ENCODE assay signal across 9 cellular contexts in the genomic region with DNA sequence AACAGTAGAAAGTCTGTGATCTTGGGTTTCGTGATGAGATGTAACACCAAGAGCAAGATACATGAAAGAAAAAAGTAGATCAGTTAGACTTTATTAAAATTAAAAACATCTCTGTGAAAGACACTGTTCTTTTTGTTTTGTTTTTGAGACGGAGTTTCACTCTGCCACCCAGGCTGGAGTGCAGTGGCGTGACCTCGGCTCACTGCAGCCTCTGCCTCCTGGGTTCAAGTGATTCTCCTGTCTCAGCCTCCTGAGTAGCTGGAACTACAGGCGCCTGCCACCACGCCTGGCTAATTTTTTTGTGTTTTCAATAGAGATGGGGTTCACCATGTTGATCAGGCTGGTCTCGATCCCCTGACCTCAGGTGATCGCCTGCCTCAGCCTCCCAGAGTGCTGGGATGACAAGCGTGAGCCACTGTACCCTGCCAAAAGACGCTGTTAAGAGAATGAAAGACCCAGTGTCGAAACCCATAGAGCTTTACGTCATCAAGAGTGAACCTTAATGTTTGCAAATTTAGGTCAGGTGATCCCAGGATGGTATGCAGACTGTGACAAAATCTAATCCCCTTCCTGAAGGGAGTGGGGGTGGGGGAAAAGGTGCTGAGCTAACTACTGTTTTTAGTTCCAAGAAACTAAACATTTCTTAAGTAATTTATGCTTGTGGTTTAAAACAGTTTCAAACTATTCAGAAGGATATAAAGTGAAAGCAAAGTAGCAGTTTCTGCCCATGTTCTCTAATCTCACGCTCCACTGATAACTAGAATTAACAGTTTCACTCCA. TPM values are rescaled to one million over a fixed set of nuclear protein-coding genes. Genes with fewer than 3 reads are reported as not detected.
A peak's percentile ranks its signal among the peaks of the same experiment; 100 is the strongest.
DNase-seq lines count a peak whose midpoint lies in the region; ATAC-seq and TF ChIP-seq lines count a peak whose summit lies in the region.
"Had no signal": no experiment of that assay in that cellular context is flagged by ENCODE, and none has a peak within 500 bp of the region (broad histone marks: within the 10 kb centered on the region; RNA-seq: fewer than 3 reads in every experiment).

No MANE protein-coding gene starts in this region.

- no peak overlapping the region for H2BK120ac ChIP-seq in neuronal stem cell (ENCODE audit: low read depth, low read length)

- H3K14ac ChIP-seq in neuronal stem cell (ENCODE audit: low read length) = no peak overlapping the region

- H3K4ac ChIP-seq in neuronal stem cell (ENCODE audit: low read length) = no peak overlapping the region

- TF ChIP-seq CTCF in smooth muscle cell (IDR thresholded peaks at IDR 0.05; ENCODE audit: borderline replicate concordance, insufficient read depth, poor library complexity, severe bottlenecking) = no peak

- H4K20me1 ChIP-seq in smooth muscle cell (ENCODE audit: low read depth) = no peaks in the 10 kb centered on the region

- H3K4me2 ChIP-seq in neuronal stem cell (ENCODE audit: insufficient read depth, low read length, poor library complexity, severe bottlenecking) (no peak overlapping the region), smooth muscle cell (no peak overlapping the region)

- H3K4me3 ChIP-seq in aorta (ENCODE audit: low read length in 2 of 2) (no peak overlapping the region), neuronal stem cell (ENCODE audit: low read length in 2 of 2) (no peak overlapping the region), smooth muscle cell (no peak overlapping the region)

- H3K27ac ChIP-seq in aorta (ENCODE audit: low read depth in 1 of 2, low read length in 2 of 2) (no peak overlapping the region), neuronal stem cell (replicated peaks; ENCODE audit: low read length) (no peak overlapping the region), smooth muscle cell (ENCODE audit: low read depth) (no peak overlapping the region)

- no peaks in the 10 kb centered on the region for H3K79me1 ChIP-seq in neuronal stem cell (ENCODE audit: low read depth, low read length)

- no peak overlapping the region for H2BK15ac ChIP-seq in neuronal stem cell (ENCODE audit: low read length)

- H3K79me2 ChIP-seq in smooth muscle cell (ENCODE audit: low read depth) = no peaks in the 10 kb centered on the region

- H3K9ac ChIP-seq in neuronal stem cell (ENCODE audit: low read depth, low read length, poor library complexity) = no peak overlapping the region
- H3K9ac ChIP-seq in smooth muscle cell (ENCODE audit: low read depth) = no peak overlapping the region

- no peak overlapping the region for H2AFZ ChIP-seq in neuronal stem cell (ENCODE audit: low read length)
- no peak overlapping the region for H2AFZ ChIP-seq in smooth muscle cell (ENCODE audit: low read depth)

- DNase-seq in T-helper 2 cell (peak; percentile 1 to 86 (median 22)), iPS-NIHi7 (ENCODE audit: extremely low spot score) (peak; percentile 22), NCI-H82 treated with DMSO at 0.1 percent for 48 hours (lab: John Stamatoyannopoulos, UW; ENCODE audit: unreplicated experiment) (no peak), aorta (no peak), neuronal stem cell (ENCODE audit: low spot score) (no peak), smooth muscle cell (lab: John Stamatoyannopoulos, UW; ENCODE audit: unreplicated experiment) (no peak)

- no peak overlapping the region for H3K23ac ChIP-seq in neuronal stem cell (ENCODE audit: low read depth, low read length, poor library complexity)

- no peak overlapping the region for H2BK5ac ChIP-seq in neuronal stem cell (ENCODE audit: low read length)

- H3K27me3 ChIP-seq in aorta (ENCODE audit: control insufficient read depth in 1 of 2, insufficient read depth in 2 of 2, low read length in 1 of 2) (no peaks in the 10 kb centered on the region), neuronal stem cell (ENCODE audit: control insufficient read depth in 3 of 3, insufficient read depth in 3 of 3, low read depth in 1 of 3, low read length in 3 of 3) (no peaks in the 10 kb centered on the region), smooth muscle cell (ENCODE audit: low read depth) (no peaks in the 10 kb centered on the region)

- intact Hi-C loops in aorta (cut with DNase I) = loop anchor here (10.0 kb wide), 1 partner anchor 238 kb away; no protein-coding TSS in a partner anchor

- H4K8ac ChIP-seq in neuronal stem cell (ENCODE audit: low read depth, low read length) = no peak overlapping the region

- no peak overlapping the region for H3K18ac ChIP-seq in neuronal stem cell (ENCODE audit: low read length)

- no peaks in the 10 kb centered on the region for H3F3A ChIP-seq in smooth muscle cell (ENCODE audit: low read depth)

- H4K91ac ChIP-seq in neuronal stem cell (ENCODE audit: low read depth, low read length, poor library complexity) = no peak overlapping the region

- H3K4me1 ChIP-seq in aorta (ENCODE audit: control insufficient read depth in 1 of 2, insufficient read depth in 2 of 2, low read length in 2 of 2) (no peaks in the 10 kb centered on the region), neuronal stem cell (ENCODE audit: control insufficient read depth in 2 of 2, insufficient read depth in 1 of 2, low read depth in 1 of 2, low read length in 2 of 2) (no peaks in the 10 kb centered on the region), smooth muscle cell (ENCODE audit: low read depth) (no peaks in the 10 kb centered on the region)

- no peak overlapping the region for H2AK5ac ChIP-seq in neuronal stem cell (ENCODE audit: low read depth, low read length)

- H3K9me3 ChIP-seq in aorta (ENCODE audit: control insufficient read depth, low read length) (no peaks in the 10 kb centered on the region), neuronal stem cell (replicated peaks in 1 of 2; ENCODE audit: control insufficient read depth in 2 of 2, insufficient read depth in 1 of 2, low read depth in 1 of 2, low read length in 2 of 2) (no peaks in the 10 kb centered on the region), smooth muscle cell (replicated peaks; ENCODE audit: low read depth) (no peaks in the 10 kb centered on the region)

- peaks cover 0 to 4% of the 10 kb centered on the region in 2 donors for H3K36me3 ChIP-seq in aorta (ENCODE audit: control insufficient read depth in 1 of 2, insufficient read depth in 2 of 2, low read length in 1 of 2)
- peaks cover 8 to 59% of the 10 kb centered on the region in 2 donors for H3K36me3 ChIP-seq in neuronal stem cell (replicated peaks in 1 of 2; ENCODE audit: control insufficient read depth in 2 of 2, insufficient read depth in 2 of 2, low read length in 2 of 2)
- no peaks in the 10 kb centered on the region for H3K36me3 ChIP-seq in smooth muscle cell (ENCODE audit: low read depth)

- WGBS in aorta, 2 donors = 83 to 90% methylated on average over 13 of the region's 13 CpGs
- WGBS in neuronal stem cell (ENCODE audit: extremely low coverage in 2 of 2, insufficient read length in 2 of 2, insufficient replicate concordance in 1 of 2), 2 donors = no CpG with 5 or more reads among the region's 13 CpGs
- WGBS in smooth muscle cell (ENCODE audit: low lambda C conversion rate) = 79% methylated on average over 13 of the region's 13 CpGs

- ATAC-seq in GM18909 (IDR thresholded peaks at IDR 0.05; ENCODE audit: poor library complexity, unreplicated experiment) = peak; percentile 91
- ATAC-seq in HG02885 (IDR thresholded peaks at IDR 0.05; ENCODE audit: poor library complexity, unreplicated experiment) = peak; percentile 93
- no peak for ATAC-seq in aorta (ENCODE audit: low FRiP score)
- ATAC-seq: Panc1 had no signal

- H2BK12ac ChIP-seq in neuronal stem cell (ENCODE audit: low read length) = no peak overlapping the region

RNA-seq across cellular contexts. Expression of gene OFD1, which starts 8.0 kb away (rescaled TPM):
- total RNA-seq in aorta (10 to 100 TPM; 23.8 to 34.6 TPM), smooth muscle cell (14.4 and 17.6 TPM in 2 replicates)
- polyA plus RNA-seq in aorta (10 to 100 TPM in 1 of 2 donors, 1 to 10 TPM in 1; 8.4 to 61.6 TPM), smooth muscle cell (12.5 and 23.0 TPM in 2 replicates)
- polyA plus RNA-seq in neuronal stem cell (2013, experiment 1 of 2) = 21.9 TPM
- polyA plus RNA-seq in neuronal stem cell (2013, experiment 2 of 2) = 24.0 TPM

RNA-seq across cellular contexts. Expression of gene TRAPPC2, which starts 8.2 kb away (rescaled TPM):
- 10 to 100 TPM; 17.4 to 18.5 TPM for total RNA-seq in aorta
- 10 to 100 TPM in 1 of 2 donors, 1 to 10 TPM in 1; 6.5 to 13.3 TPM for polyA plus RNA-seq in aorta
- 8.2 TPM for polyA plus RNA-seq in neuronal stem cell (2013, experiment 1 of 2)
- 9.0 TPM for polyA plus RNA-seq in neuronal stem cell (2013, experiment 2 of 2)
- total RNA-seq in smooth muscle cell = 7.6 and 9.5 TPM in 2 replicates
- 6.1 and 9.4 TPM in 2 replicates for polyA plus RNA-seq in smooth muscle cell

RNA-seq across cellular contexts. Expression of gene RAB9A, which starts 53.7 kb away (rescaled TPM):
- 10 to 100 TPM; 18.2 to 26.2 TPM for total RNA-seq in aorta
- 10 to 100 TPM; 18.7 to 21.7 TPM for polyA plus RNA-seq in aorta
- polyA plus RNA-seq in neuronal stem cell (2013, experiment 1 of 2) = 14.9 TPM
- polyA plus RNA-seq in neuronal stem cell (2013, experiment 2 of 2) = 15.2 TPM
- 25.8 and 42.3 TPM in 2 replicates for total RNA-seq in smooth muscle cell
- polyA plus RNA-seq in smooth muscle cell = 22.1 and 31.5 TPM in 2 replicates

Comparison
In these comparisons a context has a peak if more than half of its experiments do, and no peak if none do; other contexts are left out.
1. DNase-seq: peak in T-helper 2 cell (5 of 5) and iPS-NIHi7 (single experiment); none in NCI-H82 treated with DMSO at 0.1 percent for 48 hours (single experiment), aorta (0 of 2), neuronal stem cell (single experiment) and smooth muscle cell (single experiment).